ENCODE assay signal across 12 cellular contexts in genomic region chr20:62644802-62645496, GRCh38. TPM values are rescaled to one million over a fixed set of nuclear protein-coding genes. Genes with fewer than 3 reads are reported as not detected.
DNase-seq lines count a peak whose midpoint lies in the region; ATAC-seq and TF ChIP-seq lines count a peak whose summit lies in the region.
"Had no signal": no experiment of that assay in that cellular context is flagged by ENCODE, and none has a peak within 500 bp of the region (broad histone marks: within the 10 kb centered on the region; RNA-seq: fewer than 3 reads in every experiment).

No MANE protein-coding gene starts in this region.

- H3K4me3 Mint-ChIP-seq in activated T-cell treated with anti-CD3 and anti-CD28 coated beads, Interleukin-2, amount 50 U/mL, for 4 hours: peak overlapping the region; percentile 16

- in situ Hi-C loops in Panc1 (cut with HindIII; ENCODE audit: low pct_unique_long_range_greater_than_20kb, low sequenced_read_pairs): no loop called here

- peak overlapping the region; percentile 96 for H3K27ac ChIP-seq in Panc1 (ENCODE audit: low read length)
- peak overlapping the region; percentile 82 to 99 (median 88) for H3K27ac ChIP-seq in stomach

- H3K36me3 ChIP-seq in Panc1 (ENCODE audit: control insufficient read depth, insufficient read depth, low read length): no peaks in the 10 kb centered on the region; the same call in 1 of the 2 replicates
- peaks cover 0 to 8% (median 0%) of the 10 kb centered on the region in 4 donors for H3K36me3 ChIP-seq in stomach

- no peak for DNase-seq in activated T-cell treated with anti-CD3 and anti-CD28 coated beads, Interleukin-2, amount 50 U/mL, for 4 hours
- DNase-seq in activated T-cell treated with anti-CD3 and anti-CD28 coated beads, Interleukin-2, amount 50 U/mL, for 1 hour: no peak
- DNase-seq in Panc1 (ENCODE audit: low read depth, low spot score): no peak
- DNase-seq in epithelial cell of proximal tubule (ENCODE audit: low read depth): no peak
- peak; percentile 84 for DNase-seq in stomach
- no peak for DNase-seq in NCI-H82 treated with DMSO at 0.1 percent for 48 hours (lab: John Stamatoyannopoulos, UW; ENCODE audit: unreplicated experiment)
- DNase-seq: aorta, NCI-H2029 had no signal

- POLR2A ChIA-PET in Panc1 (lab: Charles Lee): no interaction called here

- WGBS in stomach, 5 donors: 51 to 72% (median 62%) methylated on average over 10 to 12 of the region's 12 CpGs

- peak overlapping the region; percentile 65 to 80 for H3K4me3 ChIP-seq in Panc1 (ENCODE audit: low read depth in 2 of 2, low read length in 2 of 2)
- peak overlapping the region; percentile 91 for H3K4me3 ChIP-seq in epithelial cell of proximal tubule (ENCODE audit: low read depth, low read length)
- H3K4me3 ChIP-seq in stomach: no peak overlapping the region

- peaks cover 15% of the 10 kb centered on the region for H3K4me1 Mint-ChIP-seq in activated T-cell treated with anti-CD3 and anti-CD28 coated beads, Interleukin-2, amount 50 U/mL, for 4 hours (ENCODE audit: low read depth)

- no peaks in the 10 kb centered on the region for H3K27me3 ChIP-seq in Panc1 (ENCODE audit: control insufficient read depth, insufficient read depth, low read length)
- peaks cover 5 to 48% (median 6%) of the 10 kb centered on the region in 3 donors for H3K27me3 ChIP-seq in stomach

- H3K9me3 Mint-ChIP-seq in activated T-cell treated with anti-CD3 and anti-CD28 coated beads, Interleukin-2, amount 50 U/mL, for 4 hours: no peaks in the 10 kb centered on the region

- TF ChIP-seq EP300 in stomach (IDR thresholded peaks at IDR 0.05): no peak

- H3K27me3 Mint-ChIP-seq in activated T-cell treated with anti-CD3 and anti-CD28 coated beads, Interleukin-2, amount 50 U/mL, for 4 hours (ENCODE audit: low read depth): no peaks in the 10 kb centered on the region

- H3K9me3 ChIP-seq in Panc1 (ENCODE audit: control insufficient read depth, insufficient read depth, low read depth, low read length) (no peaks in the 10 kb centered on the region), stomach (no peaks in the 10 kb centered on the region)
- H3K9me3 ChIP-seq: HAP-1 had no signal

- ATAC-seq in activated T-cell treated with anti-CD3 and anti-CD28 coated beads, Interleukin-2, amount 50 U/mL, for 4 hours: no peak
- ATAC-seq in Panc1 (no peak), HG03045 (IDR thresholded peaks at IDR 0.05; ENCODE audit: unreplicated experiment) (no peak), HG02970 (IDR thresholded peaks at IDR 0.05; ENCODE audit: low FRiP score, unreplicated experiment) (no peak)
- ATAC-seq: sciatic nerve had no signal

- TF ChIP-seq CTCF in Panc1 (IDR thresholded peaks at IDR 0.05): no peak
- no peak for TF ChIP-seq CTCF in epithelial cell of proximal tubule (conservative IDR thresholded peaks at IDR 0.05; ENCODE audit: low read depth, low read length)
- TF ChIP-seq CTCF in stomach (IDR thresholded peaks at IDR 0.05): no peak

- intact Hi-C loops in Panc1 (cut with micrococcal nuclease; ENCODE audit: unreplicated experiment): no loop called here
- intact Hi-C loops in stomach (cut with DNase I; ENCODE audit: low total_unique reads): no loop called here

- BruUV-seq in Panc1 (replicated peaks; lab: Mats Ljungman, UMichigan): TSS peak; percentile 60

- H3K36me3 Mint-ChIP-seq in activated T-cell treated with anti-CD3 and anti-CD28 coated beads, Interleukin-2, amount 50 U/mL, for 4 hours (ENCODE audit: insufficient read depth): no peaks in the 10 kb centered on the region

- H3K4me1 ChIP-seq in Panc1 (ENCODE audit: control insufficient read depth, insufficient read depth, low read length) (peaks cover 72% of the 10 kb centered on the region), stomach (peaks cover 60 to 88% (median 85%) of the 10 kb centered on the region in 4 donors)

- CTCF ChIA-PET in Panc1 (lab: Charles Lee): no interaction called here

- TF ChIP-seq POLR2A in stomach (IDR thresholded peaks at IDR 0.05): no peak

RNA-seq across cellular contexts. Expression of gene SLCO4A1, which starts 2.6 kb away (rescaled TPM):
- 10 to 100 TPM; 36.5 to 49.3 (median 48.2) TPM for total RNA-seq in activated T-cell treated with anti-CD3 and anti-CD28 coated beads, Interleukin-2, amount 50 U/mL, for 4 hours
- 167 TPM for total RNA-seq in Panc1 (2021; ENCODE audit: unreplicated experiment)
- 145 TPM for polyA plus RNA-seq in Panc1 (2012; ENCODE audit: insufficient read length)
- total RNA-seq in epithelial cell of proximal tubule: 48.3 and 57.3 TPM in 2 replicates
- 10 to 100 TPM in 3 of 5 donors, 1 to 10 TPM in 1, under 1 TPM in 1; 0.58 to 44.3 (median 20.7) TPM for total RNA-seq in stomach
- 10 to 100 TPM in 1 of 3 donors, 1 to 10 TPM in 2; 4.4 to 14.7 (median 9.0) TPM for polyA plus RNA-seq in stomach

Comparison
In these comparisons a context has a peak if more than half of its experiments do, and no peak if none do; other contexts are left out.
1. H3K4me3 ChIP-seq: peak in Panc1 (2 of 2) and epithelial cell of proximal tubule (single experiment); none in stomach (0 of 4).